ENCODE assay signal across 16 cellular contexts in genomic region chr5:170219615-170220014, GRCh38. TPM values are rescaled to one million over a fixed set of nuclear protein-coding genes. Genes with fewer than 3 reads are reported as not detected.
DNase-seq lines count a peak whose midpoint lies in the region; ATAC-seq, FAIRE-seq and TF ChIP-seq lines count a peak whose summit lies in the region.
"Had no signal": no experiment of that assay in that cellular context is flagged by ENCODE, and none has a peak within 500 bp of the region (broad histone marks: within the 10 kb centered on the region; RNA-seq: fewer than 3 reads in every experiment).

No MANE protein-coding gene starts in this region.

- H3K36me3 ChIP-seq in osteoblast (ENCODE audit: insufficient read depth, low read length): no peaks in the 10 kb centered on the region
- H3K36me3 ChIP-seq: prostate gland, thoracic aorta had no signal

- H3K4me2 ChIP-seq in osteoblast (ENCODE audit: insufficient read depth, low read length): peak overlapping the region; percentile 37

- H2AFZ ChIP-seq in osteoblast (ENCODE audit: low read length): peak overlapping the region; percentile 32

- H3K9me3 ChIP-seq in osteoblast (ENCODE audit: low read depth, low read length): no peaks in the 10 kb centered on the region
- H3K9me3 ChIP-seq: body of pancreas, prostate gland, thoracic aorta had no signal

- H4K20me1 ChIP-seq in osteoblast (ENCODE audit: insufficient read depth, low read length): no peaks in the 10 kb centered on the region

- FAIRE-seq in GM19239 (lab: Jason Lieb, UNC): no peak
- FAIRE-seq: TTC549 had no signal

- ATAC-seq in GM21786 (IDR thresholded peaks at IDR 0.05; ENCODE audit: unreplicated experiment): no peak
- no peak for ATAC-seq in GM19035 (IDR thresholded peaks at IDR 0.05; ENCODE audit: unreplicated experiment)
- ATAC-seq: body of pancreas had no signal

- DNase-seq in H4 (ENCODE audit: low spot score) (peak; percentile 45), OCI-M1 (lab: John Stamatoyannopoulos, UW) (peak; percentile 20), dermis blood vessel endothelial cell (peak; percentile 53), osteoblast (ENCODE audit: insufficient read length, low spot score, missing footprints) (no peak), GM19239 (ENCODE audit: insufficient read length, low spot score) (no peak)
- DNase-seq in activated CD4-positive, CD25-positive, alpha-beta regulatory T cell (lab: John Stamatoyannopoulos, UW): no peak
- DNase-seq: activated T-cell treated with anti-CD3 and anti-CD28 coated beads for 4 hours; body of pancreas; DND-41; NK-92 treated with Interleukin-12 subunit alpha and Interleukin-12 subunit beta, amount 100 ng/mL, for 24 hours had no signal

- peaks cover 16% of the 10 kb centered on the region for H3K4me1 ChIP-seq in osteoblast (ENCODE audit: insufficient read depth, low read length)
- H3K4me1 ChIP-seq: body of pancreas, prostate gland had no signal

- no peak for TF ChIP-seq CTCF in osteoblast (IDR thresholded peaks at IDR 0.05; ENCODE audit: extremely low read depth, low read depth, low read length)

- H3K27ac ChIP-seq in osteoblast (ENCODE audit: low read depth, low read length): peak overlapping the region; percentile 55
- H3K27ac ChIP-seq: body of pancreas, prostate gland, thoracic aorta had no signal

- no peaks in the 10 kb centered on the region for H3K79me2 ChIP-seq in osteoblast (ENCODE audit: insufficient read depth, low read length)

- H3K27me3 ChIP-seq in osteoblast (ENCODE audit: insufficient read depth, low read length): peaks cover 3% of the 10 kb centered on the region
- H3K27me3 ChIP-seq: body of pancreas had no signal

- H3K4me3 ChIP-seq in osteoblast (ENCODE audit: insufficient read depth, low read length): no peak overlapping the region
- H3K4me3 ChIP-seq: body of pancreas, lung, prostate gland, thoracic aorta had no signal

RNA-seq across cellular contexts. Expression of gene C5orf58, which starts 13.2 kb away (rescaled TPM):
- not detected in 2 replicates for total RNA-seq in H4 (2014; rRNA removed; shearing (Covaris generic))
- total RNA-seq in dermis blood vessel endothelial cell (not detected in 2 replicates), osteoblast (not detected in 2 replicates)
- total RNA-seq: body of pancreas, lung, thoracic aorta had no signal

Comparison
In these comparisons a context has a peak if more than half of its experiments do, and no peak if none do; other contexts are left out.
1. DNase-seq: peak in H4 (single experiment), OCI-M1 (single experiment) and dermis blood vessel endothelial cell (single experiment); none in osteoblast (single experiment), GM19239 (single experiment) and activated CD4-positive, CD25-positive, alpha-beta regulatory T cell (0 of 4).